In genomic region chr7:130890176-130891020, GRCh38 we compare ENCODE assay signal across 10 cellular contexts.
DNase-seq lines count a peak whose midpoint lies in the region; ATAC-seq and TF ChIP-seq lines count a peak whose summit lies in the region.
"Had no signal": no experiment of that assay in that cellular context is flagged by ENCODE, and none has a peak within 500 bp of the region (broad histone marks: within the 10 kb centered on the region; RNA-seq: fewer than 3 reads in every experiment).

No MANE protein-coding gene starts in this region.

- H3K27me3 Mint-ChIP-seq in activated CD8-positive, alpha-beta T cell treated with anti-CD3 and anti-CD28 coated beads, Interleukin-2, amount 10 ng/mL, durations not matched to agents 7 days and 5 days (ENCODE audit: low read depth) = no peaks in the 10 kb centered on the region

- peaks cover 55% of the 10 kb centered on the region for H3K4me1 Mint-ChIP-seq in activated CD8-positive, alpha-beta T cell treated with anti-CD3 and anti-CD28 coated beads, Interleukin-2, amount 10 ng/mL, durations not matched to agents 7 days and 5 days (ENCODE audit: low read depth)

- CTCF ChIA-PET in activated CD8-positive, alpha-beta T cell treated with anti-CD3 and anti-CD28 coated beads, Interleukin-2, amount 10 ng/mL, durations not matched to agents 7 days and 5 days (lab: Charles Lee) = interaction anchor here (0.9 to 1.0 kb wide), 2 partner anchors 10 to 92 kb away, joined by 3 read pairs; no protein-coding TSS in a partner anchor

- H3K27ac ChIP-seq in sigmoid colon = peak overlapping the region; percentile 74 to 94 (median 82)

- H3K36me3 ChIP-seq in sigmoid colon = peaks cover 4 to 45% (median 7%) of the 10 kb centered on the region in 4 donors

- peaks cover 0 to 77% (median 63%) of the 10 kb centered on the region in 4 donors for H3K4me1 ChIP-seq in sigmoid colon

- H3K9me3 Mint-ChIP-seq in activated CD8-positive, alpha-beta T cell treated with anti-CD3 and anti-CD28 coated beads, Interleukin-2, amount 10 ng/mL, durations not matched to agents 7 days and 5 days (ENCODE audit: insufficient read depth) = no peaks in the 10 kb centered on the region

- no peak for ATAC-seq in activated CD8-positive, alpha-beta T cell treated with anti-CD3 and anti-CD28 coated beads, Interleukin-2, amount 10 ng/mL, durations not matched to agents 7 days and 5 days
- ATAC-seq in HG02588 (IDR thresholded peaks at IDR 0.05; ENCODE audit: unreplicated experiment) (no peak), HG03432 (IDR thresholded peaks at IDR 0.05; ENCODE audit: unreplicated experiment) (no peak)

- TF ChIP-seq EP300 in sigmoid colon (IDR thresholded peaks at IDR 0.05) = peak in 1 of 4 donors; percentile 84

- H3K4me3 ChIP-seq in fibroblast of villous mesenchyme (ENCODE audit: low read depth, low read length) (peak overlapping the region; percentile 13), sigmoid colon (no peak overlapping the region)

- POLR2A ChIA-PET in activated CD8-positive, alpha-beta T cell treated with anti-CD3 and anti-CD28 coated beads, Interleukin-2, amount 10 ng/mL, durations not matched to agents 7 days and 5 days (lab: Charles Lee) = no interaction called here

- WGBS in sigmoid colon, 2 donors = 78 to 87% methylated on average over 11 of the region's 11 CpGs

- no peaks in the 10 kb centered on the region for H3K9me3 ChIP-seq in sigmoid colon

- peaks cover 62% of the 10 kb centered on the region for H3K36me3 Mint-ChIP-seq in activated CD8-positive, alpha-beta T cell treated with anti-CD3 and anti-CD28 coated beads, Interleukin-2, amount 10 ng/mL, durations not matched to agents 7 days and 5 days (ENCODE audit: low read depth)

- H3K27ac Mint-ChIP-seq in activated CD8-positive, alpha-beta T cell treated with anti-CD3 and anti-CD28 coated beads, Interleukin-2, amount 10 ng/mL, durations not matched to agents 7 days and 5 days = peak overlapping the region; percentile 43

- TF ChIP-seq CTCF in fibroblast of villous mesenchyme (IDR thresholded peaks at IDR 0.05; ENCODE audit: insufficient read depth, low read depth, low read length) (no peak), sigmoid colon (IDR thresholded peaks at IDR 0.05) (no peak)

- DNase-seq in EH (ENCODE audit: low read depth) (peak; percentile 63), fibroblast of villous mesenchyme (ENCODE audit: low read depth) (peak; percentile 91), sigmoid colon (no peak), NCI-H524 (lab: John Stamatoyannopoulos, UW) (no peak), NCI-H82 (lab: John Stamatoyannopoulos, UW) (no peak)
- DNase-seq in activated CD8-positive, alpha-beta T cell treated with anti-CD3 and anti-CD28 coated beads, Interleukin-2, amount 10 ng/mL, durations not matched to agents 7 days and 5 days = no peak
- DNase-seq: activated T-cell treated with anti-CD3 and anti-CD28 coated beads, Interleukin-2, amount 50 U/mL, for 1 hour; retina had no signal

- no peaks in the 10 kb centered on the region for H3K27me3 ChIP-seq in sigmoid colon

- intact Hi-C loops in sigmoid colon (cut with DNase I) = loop anchor here (10.0 kb wide), 1 partner anchor 434 kb away; the partner anchor contains the start of gene MKLN1

- no peak overlapping the region for H3K4me3 Mint-ChIP-seq in activated CD8-positive, alpha-beta T cell treated with anti-CD3 and anti-CD28 coated beads, Interleukin-2, amount 10 ng/mL, durations not matched to agents 7 days and 5 days

- TF ChIP-seq POLR2A in sigmoid colon (IDR thresholded peaks at IDR 0.05) = no peak

Comparison
In these comparisons a context has a peak if more than half of its experiments do, and no peak if none do; other contexts are left out.
1. DNase-seq: peak in EH (single experiment) and fibroblast of villous mesenchyme (single experiment); none in activated CD8-positive, alpha-beta T cell treated with anti-CD3 and anti-CD28 coated beads, Interleukin-2, amount 10 ng/mL, durations not matched to agents 7 days and 5 days (single experiment), sigmoid colon (single experiment), NCI-H524 (0 of 2) and NCI-H82 (single experiment).